ENCODE assay signal across 9 cellular contexts in genomic region chr20:3686867-3687321, GRCh38. TPM values are rescaled to one million over a fixed set of nuclear protein-coding genes. Genes with fewer than 3 reads are reported as not detected.
DNase-seq lines count a peak whose midpoint lies in the region; ATAC-seq, FAIRE-seq and TF ChIP-seq lines count a peak whose summit lies in the region.
"Had no signal": no experiment of that assay in that cellular context is flagged by ENCODE, and none has a peak within 500 bp of the region (broad histone marks: within the 10 kb centered on the region; RNA-seq: fewer than 3 reads in every experiment).

No MANE protein-coding gene starts in this region.

- no peaks in the 10 kb centered on the region for H3K9me3 Mint-ChIP-seq in activated CD4-positive, alpha-beta memory T cell treated with anti-CD3 and anti-CD28 coated beads for 36 hours

- H3K36me3 ChIP-seq in esophagus muscularis mucosa (no peaks in the 10 kb centered on the region), mucosa of rectum (ENCODE audit: control insufficient read depth in 2 of 2, insufficient read depth in 2 of 2, low read length in 2 of 2) (no peaks in the 10 kb centered on the region)

- H3K4me1 ChIP-seq in A549, result peaks cover 8% of the 10 kb centered on the region; the same call in 2 of the 3 replicates
- peaks cover 18 to 39% (median 30%) of the 10 kb centered on the region in 4 donors for H3K4me1 ChIP-seq in esophagus muscularis mucosa
- H3K4me1 ChIP-seq in mucosa of rectum (ENCODE audit: control insufficient read depth in 2 of 2, insufficient read depth in 2 of 2, low read length in 2 of 2), result peaks cover 7 to 8% of the 10 kb centered on the region in 2 donors

- no peak for TF ChIP-seq EP300 in A549 (IDR thresholded peaks at IDR 0.05)
- TF ChIP-seq EP300 in esophagus muscularis mucosa (IDR thresholded peaks at IDR 0.05), result no peak

- no peak overlapping the region for H3K27ac Mint-ChIP-seq in activated CD4-positive, alpha-beta memory T cell treated with anti-CD3 and anti-CD28 coated beads for 36 hours

- POLR2A ChIA-PET in A549 (lab: Yijun Ruan, JAX), result interaction anchor here (1.3 kb wide), 1 partner anchor 81 kb away, joined by 3 read pairs; the partner anchor contains the start of gene ADISSP
- POLR2A ChIA-PET in activated CD4-positive, alpha-beta memory T cell treated with anti-CD3 and anti-CD28 coated beads for 36 hours (lab: Charles Lee), result interaction anchor here (0.7 kb wide), 1 partner anchor 19 kb away, joined by 3 read pairs; no protein-coding TSS in a partner anchor

- H3K27me3 Mint-ChIP-seq in activated CD4-positive, alpha-beta memory T cell treated with anti-CD3 and anti-CD28 coated beads for 36 hours, result peaks cover 16% of the 10 kb centered on the region

- WGBS in A549 (ENCODE audit: missing lambda C conversion rate), result 60% methylated on average over 9 of the region's 9 CpGs
- 26% methylated on average over 9 of the region's 9 CpGs for WGBS in esophagus muscularis mucosa

- CTCF ChIA-PET in A549 (lab: Yijun Ruan, JAX), result interaction anchor here (0.6 to 61.5 kb wide), 8 partner anchors 6 to 835 kb away, joined by 3 to 2233 read pairs (median 4); partner anchors contain the start of genes ADAM33, ADISSP, HSPA12B and SIGLEC1
- CTCF ChIA-PET in activated CD4-positive, alpha-beta memory T cell treated with anti-CD3 and anti-CD28 coated beads for 36 hours (lab: Charles Lee), result interaction anchor here (1.4 to 1.5 kb wide), 3 partner anchors 10 to 62 kb away, joined by 4 to 9 read pairs (median 4); no protein-coding TSS in a partner anchor

- H3K27me3 ChIP-seq in esophagus muscularis mucosa (peaks cover 0 to 5% (median 0%) of the 10 kb centered on the region in 4 donors), mucosa of rectum (ENCODE audit: control insufficient read depth in 2 of 2, insufficient read depth in 2 of 2, low read length in 2 of 2) (peaks cover 4% of the 10 kb centered on the region in 2 donors)

- no peak overlapping the region for H3K9ac ChIP-seq in mucosa of rectum (ENCODE audit: low read depth in 1 of 2, low read length in 2 of 2)

- no peaks in the 10 kb centered on the region for H3K9me3 ChIP-seq in A549
- no peaks in the 10 kb centered on the region for H3K9me3 ChIP-seq in esophagus muscularis mucosa
- no peaks in the 10 kb centered on the region for H3K9me3 ChIP-seq in mucosa of rectum (ENCODE audit: control insufficient read depth in 2 of 2, low read length in 2 of 2)

- DNase-seq in A549 (ENCODE audit: low read depth in 1 of 2, low spot score in 1 of 2) (no peak), NCI-H1694 (lab: John Stamatoyannopoulos, UW) (peak; percentile 55), esophagus muscularis mucosa (ENCODE audit: extremely low spot score) (peak; percentile 95), NAMALWA (ENCODE audit: low spot score) (no peak), NCI-H2107 treated with DMSO at 0.1 percent for 48 hours (lab: John Stamatoyannopoulos, UW; ENCODE audit: unreplicated experiment) (no peak), NCI-H82 treated with DMSO at 0.1 percent for 48 hours (lab: John Stamatoyannopoulos, UW; ENCODE audit: unreplicated experiment) (no peak)
- no peak for DNase-seq in activated CD4-positive, alpha-beta memory T cell treated with anti-CD3 and anti-CD28 coated beads for 36 hours

- intact Hi-C loops in esophagus muscularis mucosa (cut with DNase I), result no loop called here
- intact Hi-C loops in activated CD4-positive, alpha-beta memory T cell treated with anti-CD3 and anti-CD28 coated beads for 36 hours (cut with micrococcal nuclease), result no loop called here

- peak overlapping the region; percentile 14; the same call in 1 of the 3 replicates for H3K4me2 ChIP-seq in A549

- no peak for TF ChIP-seq RAD21 in A549 (conservative IDR thresholded peaks at IDR 0.05 in 1 of 2, IDR thresholded peaks at IDR 0.05 in 1 of 2)

- H3K4me3 Mint-ChIP-seq in activated CD4-positive, alpha-beta memory T cell treated with anti-CD3 and anti-CD28 coated beads for 36 hours, result no peak overlapping the region

- TF ChIP-seq POLR2A in A549 (IDR thresholded peaks at IDR 0.05; ENCODE audit: low read length) (no peak), esophagus muscularis mucosa (IDR thresholded peaks at IDR 0.05; ENCODE audit: low read depth) (no peak)

- no peak for FAIRE-seq in A549 (lab: Jason Lieb, UNC)

- H3K36me3 Mint-ChIP-seq in activated CD4-positive, alpha-beta memory T cell treated with anti-CD3 and anti-CD28 coated beads for 36 hours, result no peaks in the 10 kb centered on the region

- TF ChIP-seq CTCF in A549 (IDR thresholded peaks at IDR 0.05), result no peak
- no peak for TF ChIP-seq CTCF in esophagus muscularis mucosa (IDR thresholded peaks at IDR 0.05)

- H3K27ac ChIP-seq in A549, result 0 out of 6 replicates have a peak overlapping the region, but pooled peaks of 1 of the 2 experiments have one; percentile 3
- H3K27ac ChIP-seq in esophagus muscularis mucosa (replicated peaks in 1 of 4), result peak overlapping the region; percentile 69 to 84 (median 73)
- H3K27ac ChIP-seq in mucosa of rectum (ENCODE audit: low read depth in 2 of 2, low read length in 2 of 2), result peak overlapping the region; percentile 18 to 52

- no peaks in the 10 kb centered on the region for H3K4me1 Mint-ChIP-seq in activated CD4-positive, alpha-beta memory T cell treated with anti-CD3 and anti-CD28 coated beads for 36 hours (ENCODE audit: low read depth)

- peak in 1 of 2 experiments; percentile 32; a peak in 3 of 6 replicates for ATAC-seq in A549

- H3K4me3 ChIP-seq in A549 (no peak overlapping the region), esophagus muscularis mucosa (peak overlapping the region in 1 of 4 donors; percentile 13), mucosa of rectum (ENCODE audit: low read length in 2 of 2) (no peak overlapping the region)

TF ChIP-seq in A549, 52 proteins besides CTCF, POLR2A, EP300 and RAD21:
- TF ChIP-seq CEBPB (IDR thresholded peaks at IDR 0.05) (peak in 1 of 2 experiments; percentile 50; a peak in 2 of 4 replicates), REST (IDR thresholded peaks at IDR 0.05) (no peak)

RNA-seq across cellular contexts. Expression of gene ADAM33, which starts 5.1 kb away (rescaled TPM):
- polyA plus RNA-seq in A549 (2011; rRNA removed) (0.05 and 0.08 TPM in 2 replicates), A549 (2017; fragmentation: RNase III; extraction: RNeasy Plus Mini Kit Qiagen cat#74134 plus additional on column Dnase treatment) (0.07 to 0.22 TPM (median 0.14 TPM) in 3 replicates)
- 0.08 and 0.13 TPM in 2 replicates for polyA plus RNA-seq in A549 (2012; cell fraction: cytosol; rRNA removed)
- 0.86 and 0.93 TPM in 2 replicates for polyA plus RNA-seq in A549 (2012; cell fraction: nucleus; rRNA removed)
- polyA minus RNA-seq in A549 (2011; rRNA and poly(A)+ RNA removed), result not detected in 2 replicates
- 100 to 1,000 TPM in 1 of 4 donors, 10 to 100 TPM in 3; 45.4 to 144 (median 64.4) TPM for total RNA-seq in esophagus muscularis mucosa
- not detected for total RNA-seq in activated CD4-positive, alpha-beta memory T cell treated with anti-CD3 and anti-CD28 coated beads for 36 hours
- total RNA-seq: glomerular endothelial cell had no signal

RNA-seq across cellular contexts. Expression of gene GFRA4, which starts 23.7 kb away (rescaled TPM):
- polyA plus RNA-seq in A549 (2011; rRNA removed) (not detected in 2 replicates), A549 (2017; fragmentation: RNase III; extraction: RNeasy Plus Mini Kit Qiagen cat#74134 plus additional on column Dnase treatment) (not detected in 3 replicates)
- polyA plus RNA-seq in A549 (2012; cell fraction: cytosol; rRNA removed), result not detected in 2 replicates
- not detected in 2 replicates for polyA plus RNA-seq in A549 (2012; cell fraction: nucleus; rRNA removed)
- not detected in 2 replicates for polyA minus RNA-seq in A549 (2011; rRNA and poly(A)+ RNA removed)
- not detected for total RNA-seq in esophagus muscularis mucosa
- total RNA-seq in activated CD4-positive, alpha-beta memory T cell treated with anti-CD3 and anti-CD28 coated beads for 36 hours, result not detected
- total RNA-seq: glomerular endothelial cell had no signal

RNA-seq across cellular contexts. Expression of gene SIGLEC1, which starts 25.5 kb away (rescaled TPM):
- 0.01 TPM in 1 of 2 replicates, not detected in the other for polyA plus RNA-seq in A549 (2011; rRNA removed)
- polyA plus RNA-seq in A549 (2012; cell fraction: cytosol; rRNA removed), result under 0.01 TPM in 1 of 2 replicates, not detected in the other
- 0.04 and 0.05 TPM in 2 replicates for polyA plus RNA-seq in A549 (2012; cell fraction: nucleus; rRNA removed)
- polyA plus RNA-seq in A549 (2017; fragmentation: RNase III; extraction: RNeasy Plus Mini Kit Qiagen cat#74134 plus additional on column Dnase treatment), result not detected in 3 replicates
- polyA minus RNA-seq in A549 (2011; rRNA and poly(A)+ RNA removed), result not detected in 2 replicates
- total RNA-seq in esophagus muscularis mucosa, result 10 to 100 TPM; 13.1 to 18.7 (median 13.8) TPM
- under 1 TPM in 1 of 2 experiments, not detected in 1; 0.07 TPM for total RNA-seq in activated CD4-positive, alpha-beta memory T cell treated with anti-CD3 and anti-CD28 coated beads for 36 hours
- total RNA-seq: glomerular endothelial cell had no signal

RNA-seq across cellular contexts. Expression of gene HSPA12B, which starts 45.6 kb away (rescaled TPM):
- polyA plus RNA-seq in A549 (2011; rRNA removed), result 0.25 and 0.37 TPM in 2 replicates
- 0.62 and 0.78 TPM in 2 replicates for polyA plus RNA-seq in A549 (2012; cell fraction: cytosol; rRNA removed)
- 1.0 and 1.4 TPM in 2 replicates for polyA plus RNA-seq in A549 (2012; cell fraction: nucleus; rRNA removed)
- polyA plus RNA-seq in A549 (2017; fragmentation: RNase III; extraction: RNeasy Plus Mini Kit Qiagen cat#74134 plus additional on column Dnase treatment), result 1.1 to 1.6 TPM (median 1.2 TPM) in 3 replicates
- polyA minus RNA-seq in A549 (2011; rRNA and poly(A)+ RNA removed), result 0.49 and 0.50 TPM in 2 replicates
- 10 to 100 TPM in 3 of 4 donors, 1 to 10 TPM in 1; 8.9 to 22.2 (median 16.4) TPM for total RNA-seq in esophagus muscularis mucosa
- not detected for total RNA-seq in activated CD4-positive, alpha-beta memory T cell treated with anti-CD3 and anti-CD28 coated beads for 36 hours

Comparison
In these comparisons a context has a peak if more than half of its experiments do, and no peak if none do; other contexts are left out.
1. DNase-seq: peak in NCI-H1694 (single experiment) and esophagus muscularis mucosa (single experiment); none in A549 (0 of 2), NAMALWA (single experiment), activated CD4-positive, alpha-beta memory T cell treated with anti-CD3 and anti-CD28 coated beads for 36 hours (single experiment), NCI-H2107 treated with DMSO at 0.1 percent for 48 hours (single experiment) and NCI-H82 treated with DMSO at 0.1 percent for 48 hours (single experiment).
2. RNA of gene ADAM33, which starts 5.1 kb away (total RNA-seq): 45.4 to 144 TPM in esophagus muscularis mucosa; not detected in activated CD4-positive, alpha-beta memory T cell treated with anti-CD3 and anti-CD28 coated beads for 36 hours; every median in the first group is over 10 times any median in the second.
3. RNA of gene SIGLEC1, which starts 25.5 kb away (total RNA-seq): 13.1 to 18.7 TPM in esophagus muscularis mucosa; 0.07 TPM in activated CD4-positive, alpha-beta memory T cell treated with anti-CD3 and anti-CD28 coated beads for 36 hours; every median in the first group is over 10 times any median in the second.